In genomic region chr10:86711957-86712708, GRCh38 we compare ENCODE assay signal across 1 cellular context.
TF ChIP-seq lines count a peak whose summit lies in the region.

No MANE protein-coding gene starts in this region.

TF ChIP-seq in HEK293, 187 proteins besides CTCF, POLR2A, EP300 and RAD21 (continued from another document):
- TF ChIP-seq, protein P1, sequence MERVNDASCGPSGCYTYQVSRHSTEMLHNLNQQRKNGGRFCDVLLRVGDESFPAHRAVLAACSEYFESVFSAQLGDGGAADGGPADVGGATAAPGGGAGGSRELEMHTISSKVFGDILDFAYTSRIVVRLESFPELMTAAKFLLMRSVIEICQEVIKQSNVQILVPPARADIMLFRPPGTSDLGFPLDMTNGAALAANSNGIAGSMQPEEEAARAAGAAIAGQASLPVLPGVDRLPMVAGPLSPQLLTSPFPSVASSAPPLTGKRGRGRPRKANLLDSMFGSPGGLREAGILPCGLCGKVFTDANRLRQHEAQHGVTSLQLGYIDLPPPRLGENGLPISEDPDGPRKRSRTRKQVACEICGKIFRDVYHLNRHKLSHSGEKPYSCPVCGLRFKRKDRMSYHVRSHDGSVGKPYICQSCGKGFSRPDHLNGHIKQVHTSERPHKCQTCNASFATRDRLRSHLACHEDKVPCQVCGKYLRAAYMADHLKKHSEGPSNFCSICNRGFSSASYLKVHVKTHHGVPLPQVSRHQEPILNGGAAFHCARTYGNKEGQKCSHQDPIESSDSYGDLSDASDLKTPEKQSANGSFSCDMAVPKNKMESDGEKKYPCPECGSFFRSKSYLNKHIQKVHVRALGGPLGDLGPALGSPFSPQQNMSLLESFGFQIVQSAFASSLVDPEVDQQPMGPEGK (tag by site-specific recombination; IDR thresholded peaks at IDR 0.05): peak; percentile 80
- TF ChIP-seq ZNF596 (tag by site-specific recombination; IDR thresholded peaks at IDR 0.05): no peak
- no peak; the same call in 1 of the 2 replicates for TF ChIP-seq PRDM4 (tag by site-specific recombination; IDR thresholded peaks at IDR 0.05)
- TF ChIP-seq ZNF335 (tag by site-specific recombination; conservative IDR thresholded peaks at IDR 0.05): peak; percentile 74
- TF ChIP-seq ZFP41 (tag by site-specific recombination; IDR thresholded peaks at IDR 0.05; ENCODE audit: borderline replicate concordance): no peak
- TF ChIP-seq ZNF747 (tag by site-specific recombination; IDR thresholded peaks at IDR 0.05): no peak
- peak; percentile 91; the same call in 1 of the 2 replicates for TF ChIP-seq ZNF777 (tag by site-specific recombination; IDR thresholded peaks at IDR 0.05; ENCODE audit: borderline replicate concordance)
- TF ChIP-seq ZBTB48 (tag by site-specific recombination; IDR thresholded peaks at IDR 0.05): no peak
- no peak for TF ChIP-seq ZNF624 (tag by site-specific recombination; IDR thresholded peaks at IDR 0.05)
- TF ChIP-seq HOXA7 (CRISPR knock-in tag; IDR thresholded peaks at IDR 0.05; ENCODE audit: borderline replicate concordance): no peak
